Comparison of ENCODE assay signal across 13 cellular contexts in the genomic region with DNA sequence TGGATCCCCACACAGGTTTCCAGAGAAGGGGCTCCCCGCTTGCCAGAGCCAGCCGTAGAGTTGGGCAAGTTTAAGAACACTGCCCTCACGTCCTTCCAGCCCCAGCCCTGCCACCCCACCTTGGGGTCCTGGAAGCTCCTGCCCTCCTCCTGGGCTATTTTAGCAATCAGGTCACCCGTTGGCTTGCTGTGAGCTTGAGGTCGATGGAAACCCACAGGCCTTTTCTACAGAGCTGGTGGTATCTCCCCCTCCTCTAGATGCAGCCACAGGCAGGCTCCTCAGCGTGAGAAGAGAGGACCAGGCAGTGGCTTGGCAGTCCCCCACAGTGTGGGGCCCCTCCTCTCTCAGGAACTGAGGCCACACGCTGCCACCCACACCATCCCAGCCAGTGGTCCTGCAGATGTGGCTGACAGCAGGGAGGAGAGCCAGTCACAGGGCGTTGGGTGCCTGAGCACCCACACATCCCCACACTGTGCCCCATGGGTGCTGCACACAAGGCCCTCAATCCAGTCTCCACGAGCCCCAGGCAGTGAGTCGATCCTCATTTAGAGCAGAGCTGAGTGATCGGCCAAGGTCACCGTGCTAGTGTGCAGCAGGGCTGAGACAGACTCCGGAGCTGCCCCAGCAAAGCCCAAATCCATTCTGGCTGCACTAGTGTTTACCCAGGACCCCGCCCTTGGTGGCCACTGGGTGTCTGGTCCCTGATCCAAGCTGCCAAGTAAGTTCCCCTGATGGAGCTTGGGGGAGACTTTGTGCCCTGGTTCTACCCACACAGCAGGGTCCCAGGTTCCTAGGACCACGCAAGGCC. TPM values are rescaled to one million over a fixed set of nuclear protein-coding genes. Genes with fewer than 3 reads are reported as not detected.
DNase-seq lines count a peak whose midpoint lies in the region; ATAC-seq lines count a peak whose summit lies in the region.
"Had no signal": no experiment of that assay in that cellular context is flagged by ENCODE, and none has a peak within 500 bp of the region (broad histone marks: within the 10 kb centered on the region; RNA-seq: fewer than 3 reads in every experiment).

No MANE protein-coding gene starts in this region.

- no peaks in the 10 kb centered on the region for H3K27me3 ChIP-seq in neuron (ENCODE audit: insufficient read depth, low read length)
- H3K27me3 ChIP-seq: suprapubic skin had no signal

- DNase-seq in COLO668 (lab: John Stamatoyannopoulos, UW; ENCODE audit: unreplicated experiment): peak; percentile 60
- DNase-seq in NCI-H69 (lab: John Stamatoyannopoulos, UW): peak; percentile 20
- DNase-seq in HCEC 1CT: no peak
- no peak for DNase-seq in naive thymus-derived CD8-positive, alpha-beta T cell
- DNase-seq in H4 (ENCODE audit: low spot score): no peak
- no peak for DNase-seq in activated CD4-positive, alpha-beta T cell treated with anti-CD3 and anti-CD28 coated beads for 1 hour
- DNase-seq: NCI-H1105 treated with DMSO at 0.1 percent for 48 hours, NCI-H2227 treated with DMSO at 0.1 percent for 48 hours had no signal

- POLR2A ChIA-PET in naive thymus-derived CD8-positive, alpha-beta T cell (lab: Charles Lee): no interaction called here

- peak overlapping the region in 1 of 10 donors; percentile 53 for H3K27ac Mint-ChIP-seq in naive thymus-derived CD8-positive, alpha-beta T cell
- H3K27ac Mint-ChIP-seq: activated naive CD8-positive, alpha-beta T cell had no signal

- peaks cover 0 to 6% (median 0%) of the 10 kb centered on the region in 3 donors for H3K36me3 Mint-ChIP-seq in naive thymus-derived CD8-positive, alpha-beta T cell
- H3K36me3 Mint-ChIP-seq: activated naive CD8-positive, alpha-beta T cell had no signal

- peak overlapping the region in 1 of 10 donors; percentile 45 for H3K4me3 Mint-ChIP-seq in naive thymus-derived CD8-positive, alpha-beta T cell
- H3K4me3 Mint-ChIP-seq: activated naive CD8-positive, alpha-beta T cell had no signal

- no peak overlapping the region for H3K4me3 ChIP-seq in neuron (ENCODE audit: low read length)
- H3K4me3 ChIP-seq: suprapubic skin had no signal

- no peaks in the 10 kb centered on the region for H3K36me3 ChIP-seq in neuron (ENCODE audit: insufficient read depth, low read length)
- H3K36me3 ChIP-seq: suprapubic skin had no signal

- no peaks in the 10 kb centered on the region for H3K9me3 ChIP-seq in neuron (ENCODE audit: low read length)
- H3K9me3 ChIP-seq: suprapubic skin had no signal

- H3K27me3 Mint-ChIP-seq in naive thymus-derived CD8-positive, alpha-beta T cell: no peaks in the 10 kb centered on the region
- H3K27me3 Mint-ChIP-seq: activated naive CD8-positive, alpha-beta T cell had no signal

- H3K4me1 Mint-ChIP-seq in naive thymus-derived CD8-positive, alpha-beta T cell: peaks cover 2 to 5% (median 3%) of the 10 kb centered on the region in 4 donors

- no peaks in the 10 kb centered on the region for H3K4me1 ChIP-seq in neuron (ENCODE audit: insufficient read depth, low read length)

- peaks cover 0 to 5% (median 0%) of the 10 kb centered on the region in 9 donors for H3K9me3 Mint-ChIP-seq in naive thymus-derived CD8-positive, alpha-beta T cell

- H2AFZ ChIP-seq in neuron (ENCODE audit: low read depth, low read length): peak overlapping the region; percentile 59

- ATAC-seq in esophagus mucosa: peak; percentile 33
- ATAC-seq in naive thymus-derived CD8-positive, alpha-beta T cell: no peak
- ATAC-seq: activated CD4-positive, CD25-positive, alpha-beta regulatory T cell treated with anti-CD3 and anti-CD28 coated beads, Interleukin-2, amount 50 U/mL, for 24 hours had no signal

RNA-seq across cellular contexts. Expression of gene C20orf203, which starts 9.2 kb away (rescaled TPM):
- total RNA-seq in esophagus mucosa: not detected
- total RNA-seq in naive thymus-derived CD8-positive, alpha-beta T cell: under 1 TPM; 0.41 to 0.57 TPM
- polyA plus RNA-seq in naive thymus-derived CD8-positive, alpha-beta T cell: under 1 TPM in 1 of 3 donors, not detected in 2; 0.18 TPM
- total RNA-seq in H4 (2014; rRNA removed; shearing (Covaris generic)): not detected in 2 replicates

Comparison
In these comparisons a context has a peak if more than half of its experiments do, and no peak if none do; other contexts are left out.
1. DNase-seq: peak in COLO668 (single experiment) and NCI-H69 (single experiment); none in HCEC 1CT (single experiment), naive thymus-derived CD8-positive, alpha-beta T cell (0 of 10), H4 (single experiment) and activated CD4-positive, alpha-beta T cell treated with anti-CD3 and anti-CD28 coated beads for 1 hour (single experiment).